ENCODE assay signal across 2 cellular contexts in the genomic region with DNA sequence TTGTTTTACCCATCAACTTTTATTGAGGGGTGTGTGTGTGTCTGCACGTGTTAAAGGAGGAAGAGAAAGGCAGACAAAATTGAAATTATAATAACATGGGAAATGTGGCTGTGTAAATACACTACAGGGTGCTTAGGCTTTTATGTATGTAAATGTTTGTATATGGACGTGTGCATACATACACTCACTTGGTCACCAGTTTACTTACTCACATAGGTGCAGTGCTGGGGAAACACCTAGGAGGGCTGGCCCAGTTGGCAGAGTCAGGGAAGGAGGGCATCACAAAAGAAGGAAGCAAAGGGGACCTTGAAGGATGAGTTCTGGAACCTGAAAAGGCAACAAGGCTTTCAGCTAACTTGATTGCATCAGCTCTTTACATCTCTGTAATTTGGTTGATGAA.
TF ChIP-seq lines count a peak whose summit lies in the region.

No MANE protein-coding gene starts in this region.

TF ChIP-seq in GM23338, 12 proteins besides CTCF, POLR2A, EP300 and RAD21:
- TF ChIP-seq, protein P1, sequence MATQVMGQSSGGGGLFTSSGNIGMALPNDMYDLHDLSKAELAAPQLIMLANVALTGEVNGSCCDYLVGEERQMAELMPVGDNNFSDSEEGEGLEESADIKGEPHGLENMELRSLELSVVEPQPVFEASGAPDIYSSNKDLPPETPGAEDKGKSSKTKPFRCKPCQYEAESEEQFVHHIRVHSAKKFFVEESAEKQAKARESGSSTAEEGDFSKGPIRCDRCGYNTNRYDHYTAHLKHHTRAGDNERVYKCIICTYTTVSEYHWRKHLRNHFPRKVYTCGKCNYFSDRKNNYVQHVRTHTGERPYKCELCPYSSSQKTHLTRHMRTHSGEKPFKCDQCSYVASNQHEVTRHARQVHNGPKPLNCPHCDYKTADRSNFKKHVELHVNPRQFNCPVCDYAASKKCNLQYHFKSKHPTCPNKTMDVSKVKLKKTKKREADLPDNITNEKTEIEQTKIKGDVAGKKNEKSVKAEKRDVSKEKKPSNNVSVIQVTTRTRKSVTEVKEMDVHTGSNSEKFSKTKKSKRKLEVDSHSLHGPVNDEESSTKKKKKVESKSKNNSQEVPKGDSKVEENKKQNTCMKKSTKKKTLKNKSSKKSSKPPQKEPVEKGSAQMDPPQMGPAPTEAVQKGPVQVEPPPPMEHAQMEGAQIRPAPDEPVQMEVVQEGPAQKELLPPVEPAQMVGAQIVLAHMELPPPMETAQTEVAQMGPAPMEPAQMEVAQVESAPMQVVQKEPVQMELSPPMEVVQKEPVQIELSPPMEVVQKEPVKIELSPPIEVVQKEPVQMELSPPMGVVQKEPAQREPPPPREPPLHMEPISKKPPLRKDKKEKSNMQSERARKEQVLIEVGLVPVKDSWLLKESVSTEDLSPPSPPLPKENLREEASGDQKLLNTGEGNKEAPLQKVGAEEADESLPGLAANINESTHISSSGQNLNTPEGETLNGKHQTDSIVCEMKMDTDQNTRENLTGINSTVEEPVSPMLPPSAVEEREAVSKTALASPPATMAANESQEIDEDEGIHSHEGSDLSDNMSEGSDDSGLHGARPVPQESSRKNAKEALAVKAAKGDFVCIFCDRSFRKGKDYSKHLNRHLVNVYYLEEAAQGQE (IDR thresholded peaks at IDR 0.05; ENCODE audit: unreplicated experiment): no peak
- TF ChIP-seq POLR2AphosphoS5 (IDR thresholded peaks at IDR 0.05; ENCODE audit: low read depth) (no peak), JUNB (IDR thresholded peaks at IDR 0.05; ENCODE audit: unreplicated experiment) (no peak), ZNF114 (CRISPR knock-in tag; IDR thresholded peaks at IDR 0.05) (no peak), CREB1 (CRISPR knock-in tag; IDR thresholded peaks at IDR 0.05; ENCODE audit: low read depth) (no peak)
- TF ChIP-seq, protein P2, sequence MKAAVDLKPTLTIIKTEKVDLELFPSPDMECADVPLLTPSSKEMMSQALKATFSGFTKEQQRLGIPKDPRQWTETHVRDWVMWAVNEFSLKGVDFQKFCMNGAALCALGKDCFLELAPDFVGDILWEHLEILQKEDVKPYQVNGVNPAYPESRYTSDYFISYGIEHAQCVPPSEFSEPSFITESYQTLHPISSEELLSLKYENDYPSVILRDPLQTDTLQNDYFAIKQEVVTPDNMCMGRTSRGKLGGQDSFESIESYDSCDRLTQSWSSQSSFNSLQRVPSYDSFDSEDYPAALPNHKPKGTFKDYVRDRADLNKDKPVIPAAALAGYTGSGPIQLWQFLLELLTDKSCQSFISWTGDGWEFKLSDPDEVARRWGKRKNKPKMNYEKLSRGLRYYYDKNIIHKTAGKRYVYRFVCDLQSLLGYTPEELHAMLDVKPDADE (IDR thresholded peaks at IDR 0.05): no peak

TF ChIP-seq in GM12878, 131 proteins besides CTCF, POLR2A, EP300 and RAD21:
- no peak for TF ChIP-seq MEF2A (IDR thresholded peaks at IDR 0.05; ENCODE audit: insufficient read depth, low read depth, low read length)
- no peak for TF ChIP-seq MYC (IDR thresholded peaks at IDR 0.05; ENCODE audit: insufficient read depth, insufficient read length, insufficient replicate concordance, low read length, severe bottlenecking)
- no peak for TF ChIP-seq BHLHE40 (IDR thresholded peaks at IDR 0.05; ENCODE audit: borderline replicate concordance in 1 of 2, low read depth in 2 of 2, low read length in 1 of 2)
- TF ChIP-seq CHD4 (IDR thresholded peaks at IDR 0.05): no peak
- no peak for TF ChIP-seq MEF2B (IDR thresholded peaks at IDR 0.05; ENCODE audit: partially characterized antibody, poor library complexity, severe bottlenecking)
- TF ChIP-seq NR2F1 (conservative IDR thresholded peaks at IDR 0.05): no peak
- no peak for TF ChIP-seq POLR2AphosphoS2 (IDR thresholded peaks at IDR 0.05; ENCODE audit: low read depth, low read length)
- no peak for TF ChIP-seq LARP7 (IDR thresholded peaks at IDR 0.05)
- no peak for TF ChIP-seq FOXK2 (IDR thresholded peaks at IDR 0.05)
- no peak for TF ChIP-seq NFXL1 (IDR thresholded peaks at IDR 0.05; ENCODE audit: borderline replicate concordance)
- no peak for TF ChIP-seq JUNB (IDR thresholded peaks at IDR 0.05)
- TF ChIP-seq, protein P3, sequence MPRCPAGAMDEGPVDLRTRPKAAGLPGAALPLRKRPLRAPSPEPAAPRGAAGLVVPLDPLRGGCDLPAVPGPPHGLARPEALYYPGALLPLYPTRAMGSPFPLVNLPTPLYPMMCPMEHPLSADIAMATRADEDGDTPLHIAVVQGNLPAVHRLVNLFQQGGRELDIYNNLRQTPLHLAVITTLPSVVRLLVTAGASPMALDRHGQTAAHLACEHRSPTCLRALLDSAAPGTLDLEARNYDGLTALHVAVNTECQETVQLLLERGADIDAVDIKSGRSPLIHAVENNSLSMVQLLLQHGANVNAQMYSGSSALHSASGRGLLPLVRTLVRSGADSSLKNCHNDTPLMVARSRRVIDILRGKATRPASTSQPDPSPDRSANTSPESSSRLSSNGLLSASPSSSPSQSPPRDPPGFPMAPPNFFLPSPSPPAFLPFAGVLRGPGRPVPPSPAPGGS (IDR thresholded peaks at IDR 0.05; ENCODE audit: borderline replicate concordance, insufficient read depth, low read depth, low read length, poor library complexity, severe bottlenecking): no peak
- TF ChIP-seq, protein P4, sequence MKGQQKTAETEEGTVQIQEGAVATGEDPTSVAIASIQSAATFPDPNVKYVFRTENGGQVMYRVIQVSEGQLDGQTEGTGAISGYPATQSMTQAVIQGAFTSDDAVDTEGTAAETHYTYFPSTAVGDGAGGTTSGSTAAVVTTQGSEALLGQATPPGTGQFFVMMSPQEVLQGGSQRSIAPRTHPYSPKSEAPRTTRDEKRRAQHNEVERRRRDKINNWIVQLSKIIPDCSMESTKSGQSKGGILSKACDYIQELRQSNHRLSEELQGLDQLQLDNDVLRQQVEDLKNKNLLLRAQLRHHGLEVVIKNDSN (IDR thresholded peaks at IDR 0.05; ENCODE audit: borderline replicate concordance, extremely low read length, insufficient read depth, low read depth, low read length): no peak
- no peak for TF ChIP-seq TAF1 (IDR thresholded peaks at IDR 0.05; ENCODE audit: borderline replicate concordance, low read depth, low read length)
TF ChIP-seq in GM12878: peak in this region for 0.
